In genomic region chr17:81034779-81035388, GRCh38 we compare ENCODE assay signal across 8 cellular contexts. TPM values are rescaled to one million over a fixed set of nuclear protein-coding genes. Genes with fewer than 3 reads are reported as not detected.
DNase-seq lines count a peak whose midpoint lies in the region; ATAC-seq and TF ChIP-seq lines count a peak whose summit lies in the region.

A gene with protein sequence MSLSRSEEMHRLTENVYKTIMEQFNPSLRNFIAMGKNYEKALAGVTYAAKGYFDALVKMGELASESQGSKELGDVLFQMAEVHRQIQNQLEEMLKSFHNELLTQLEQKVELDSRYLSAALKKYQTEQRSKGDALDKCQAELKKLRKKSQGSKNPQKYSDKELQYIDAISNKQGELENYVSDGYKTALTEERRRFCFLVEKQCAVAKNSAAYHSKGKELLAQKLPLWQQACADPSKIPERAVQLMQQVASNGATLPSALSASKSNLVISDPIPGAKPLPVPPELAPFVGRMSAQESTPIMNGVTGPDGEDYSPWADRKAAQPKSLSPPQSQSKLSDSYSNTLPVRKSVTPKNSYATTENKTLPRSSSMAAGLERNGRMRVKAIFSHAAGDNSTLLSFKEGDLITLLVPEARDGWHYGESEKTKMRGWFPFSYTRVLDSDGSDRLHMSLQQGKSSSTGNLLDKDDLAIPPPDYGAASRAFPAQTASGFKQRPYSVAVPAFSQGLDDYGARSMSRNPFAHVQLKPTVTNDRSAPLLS (plus strand): TSS chr17:81035151. CDS start chr17:81035255, 104 bp downstream.

- H3K4me3 Mint-ChIP-seq in activated naive CD8-positive, alpha-beta T cell, result peak within 1 kb of the TSS; percentile 87

- H3K27ac Mint-ChIP-seq in activated naive CD8-positive, alpha-beta T cell, result peak within 1 kb of the TSS; percentile 61

- DNase-seq in EH (ENCODE audit: low read depth) (peak; percentile 94), H7 (peak; percentile 100), NAMALWA (ENCODE audit: low spot score) (peak; percentile 92), SKM-1 (lab: John Stamatoyannopoulos, UW; ENCODE audit: unreplicated experiment) (peak; percentile 72), glomerular visceral epithelial cell (ENCODE audit: extremely low spot score) (peak; percentile 98), omental fat pad (ENCODE audit: low spot score) (peak; percentile 95), superior temporal gyrus (ENCODE audit: extremely low spot score) (peak; percentile 81)

- H3K36me3 Mint-ChIP-seq in activated naive CD8-positive, alpha-beta T cell, result no peaks in the 10 kb centered on the region

- H3K4me3 ChIP-seq in H7 (ENCODE audit: insufficient read depth, low read depth, low read length), result peak within 1 kb of the TSS; percentile 63

- ATAC-seq in omental fat pad (ENCODE audit: low FRiP score), result peak; percentile 75

- H3K27me3 ChIP-seq in H7 (ENCODE audit: control insufficient read depth, insufficient read depth, low read length), result peaks cover 12% of the 10 kb centered on the region

- no peaks in the 10 kb centered on the region for H3K9me3 Mint-ChIP-seq in activated naive CD8-positive, alpha-beta T cell (ENCODE audit: low read depth)

- TF ChIP-seq CTCF in omental fat pad (IDR thresholded peaks at IDR 0.05), result no peak

- no peaks in the 10 kb centered on the region for H3K27me3 Mint-ChIP-seq in activated naive CD8-positive, alpha-beta T cell

- H3K4me1 Mint-ChIP-seq in activated naive CD8-positive, alpha-beta T cell (ENCODE audit: low read depth), result peaks cover 23% of the 10 kb centered on the region

- H3K36me3 ChIP-seq in H7 (replicated peaks; ENCODE audit: control insufficient read depth, insufficient read depth, low read length), result no peaks in the 10 kb centered on the region

RNA-seq across cellular contexts. Expression of the gene that starts here (rescaled TPM):
- total RNA-seq in H7 (2014; rRNA removed; shearing (Covaris generic)), result 14.9 and 19.5 TPM in 2 replicates
- total RNA-seq in omental fat pad, result 10 to 100 TPM; 15.9 to 50.2 (median 36.4) TPM

Comparison
In these comparisons a context has a peak if more than half of its experiments do, and no peak if none do; other contexts are left out.
1. Peak in every context shown above with its lines: DNase-seq, ATAC-seq and H3K4me3 ChIP-seq.